ENCODE assay signal across 1 cellular context in the genomic region with DNA sequence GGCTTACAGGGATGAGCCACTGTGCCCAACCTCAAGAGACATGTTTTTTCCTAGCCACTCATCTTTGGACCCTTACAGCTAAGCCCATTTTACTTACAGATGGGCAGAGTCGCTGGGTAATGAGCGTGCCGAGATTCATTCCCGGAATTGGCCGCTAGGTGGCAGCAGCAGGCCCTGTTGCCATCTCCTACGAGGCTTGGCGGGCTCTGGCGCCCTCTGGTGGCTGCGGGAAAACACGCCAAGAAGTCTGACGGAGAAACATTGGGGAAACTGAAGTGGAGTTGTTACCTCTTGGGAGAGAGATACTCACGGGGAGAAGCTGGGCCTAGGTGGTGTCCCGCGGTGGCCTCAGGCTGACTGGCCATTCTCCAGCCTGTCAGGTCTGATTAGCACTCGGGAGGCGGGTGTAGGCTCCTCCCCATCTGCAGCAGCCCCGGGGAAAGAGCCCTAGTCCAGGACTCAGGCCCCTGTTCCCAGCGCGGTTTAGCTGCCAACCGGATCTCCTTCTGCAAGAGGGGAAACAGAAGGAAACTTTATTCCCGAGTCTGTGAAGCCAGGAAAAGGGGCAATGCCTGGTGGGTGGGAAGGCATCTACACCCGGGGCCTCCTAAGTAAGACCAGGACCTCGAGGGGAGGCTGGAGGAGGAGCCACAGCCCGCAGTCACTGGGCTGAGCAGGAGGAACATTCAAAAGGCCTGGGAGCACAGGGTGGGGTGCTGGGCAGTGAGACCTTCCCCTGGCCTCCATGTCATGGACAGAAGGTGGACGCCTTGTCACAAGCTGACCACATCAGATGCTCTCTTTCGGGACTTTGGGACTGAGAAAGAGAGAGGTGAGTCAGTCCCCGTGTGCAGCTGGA.
A peak's percentile ranks its signal among the peaks of the same experiment; 100 is the strongest.
TF ChIP-seq lines count a peak whose summit lies in the region.

No MANE protein-coding gene starts in this region.

TF ChIP-seq in GM12878, 131 proteins besides CTCF, POLR2A, EP300 and RAD21 (continued from another document and continues in another):
- TF ChIP-seq, protein P1, sequence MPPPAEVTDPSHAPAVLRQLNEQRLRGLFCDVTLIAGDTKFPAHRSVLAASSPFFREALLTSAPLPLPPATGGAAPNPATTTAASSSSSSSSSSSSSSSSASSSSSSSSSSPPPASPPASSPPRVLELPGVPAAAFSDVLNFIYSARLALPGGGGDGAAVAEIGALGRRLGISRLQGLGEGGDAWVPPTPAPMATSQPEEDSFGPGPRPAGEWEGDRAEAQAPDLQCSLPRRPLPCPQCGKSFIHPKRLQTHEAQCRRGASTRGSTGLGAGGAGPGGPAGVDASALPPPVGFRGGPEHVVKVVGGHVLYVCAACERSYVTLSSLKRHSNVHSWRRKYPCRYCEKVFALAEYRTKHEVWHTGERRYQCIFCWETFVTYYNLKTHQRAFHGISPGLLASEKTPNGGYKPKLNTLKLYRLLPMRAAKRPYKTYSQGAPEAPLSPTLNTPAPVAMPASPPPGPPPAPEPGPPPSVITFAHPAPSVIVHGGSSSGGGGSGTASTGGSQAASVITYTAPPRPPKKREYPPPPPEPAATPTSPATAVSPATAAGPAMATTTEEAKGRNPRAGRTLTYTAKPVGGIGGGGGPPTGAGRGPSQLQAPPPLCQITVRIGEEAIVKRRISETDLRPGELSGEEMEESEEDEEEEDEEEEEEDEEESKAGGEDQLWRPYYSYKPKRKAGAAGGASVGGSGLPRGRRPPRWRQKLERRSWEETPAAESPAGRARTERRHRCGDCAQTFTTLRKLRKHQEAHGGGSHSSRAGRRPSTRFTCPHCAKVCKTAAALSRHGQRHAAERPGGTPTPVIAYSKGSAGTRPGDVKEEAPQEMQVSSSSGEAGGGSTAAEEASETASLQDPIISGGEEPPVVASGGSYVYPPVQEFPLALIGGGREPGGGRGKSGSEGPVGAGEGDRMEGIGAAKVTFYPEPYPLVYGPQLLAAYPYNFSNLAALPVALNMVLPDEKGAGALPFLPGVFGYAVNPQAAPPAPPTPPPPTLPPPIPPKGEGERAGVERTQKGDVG (CRISPR knock-in tag; IDR thresholded peaks at IDR 0.05), result no peak
- TF ChIP-seq SIX5 (IDR thresholded peaks at IDR 0.05; ENCODE audit: low read depth, low read length, severe bottlenecking) (no peak), RB1 (IDR thresholded peaks at IDR 0.05; ENCODE audit: borderline replicate concordance) (peak; percentile 95; the same call in 1 of the 2 replicates), SREBF2 (IDR thresholded peaks at IDR 0.05; ENCODE audit: low read length) (no peak), TBL1XR1 (IDR thresholded peaks at IDR 0.05; ENCODE audit: low read depth, low read length) (no peak), MTA3 (IDR thresholded peaks at IDR 0.05; ENCODE audit: borderline replicate concordance, low read length) (no peak), JUND (IDR thresholded peaks at IDR 0.05; ENCODE audit: low read depth, low read length) (no peak), LARP7 (IDR thresholded peaks at IDR 0.05) (no peak), EED (IDR thresholded peaks at IDR 0.05; ENCODE audit: low read depth) (no peak), HDAC2 (IDR thresholded peaks at IDR 0.05) (no peak), ZNF217 (IDR thresholded peaks at IDR 0.05) (no peak), CHD2 (IDR thresholded peaks at IDR 0.05; ENCODE audit: borderline replicate concordance, low read depth, low read length) (no peak), CHD4 (IDR thresholded peaks at IDR 0.05) (no peak), MEF2A (IDR thresholded peaks at IDR 0.05; ENCODE audit: insufficient read depth, low read depth, low read length) (0 out of 2 replicates have a peak, but pooled peaks have one; percentile 50), NR2C2 (IDR thresholded peaks at IDR 0.05; ENCODE audit: borderline replicate concordance, control insufficient read depth, insufficient read length, low read depth) (no peak), FOXK2 (IDR thresholded peaks at IDR 0.05) (no peak), IKZF2 (IDR thresholded peaks at IDR 0.05) (no peak), SMAD5 (IDR thresholded peaks at IDR 0.05; ENCODE audit: low read depth) (no peak), ZNF622 (IDR thresholded peaks at IDR 0.05) (no peak), SMARCA5 (IDR thresholded peaks at IDR 0.05) (peak; percentile 99), TAF1 (IDR thresholded peaks at IDR 0.05; ENCODE audit: borderline replicate concordance, low read depth, low read length) (no peak), CBX3 (IDR thresholded peaks at IDR 0.05; ENCODE audit: borderline replicate concordance, low read depth) (no peak), KAT2A (conservative IDR thresholded peaks at IDR 0.05; ENCODE audit: control insufficient read depth, low read depth, low read length) (no peak), SMC3 (IDR thresholded peaks at IDR 0.05; ENCODE audit: borderline replicate concordance, low read length) (peak; percentile 99), WRNIP1 (IDR thresholded peaks at IDR 0.05; ENCODE audit: borderline replicate concordance, low read depth, low read length) (no peak), RUNX3 (IDR thresholded peaks at IDR 0.05; ENCODE audit: low read length) (peak; percentile 73)
- TF ChIP-seq, protein P2, sequence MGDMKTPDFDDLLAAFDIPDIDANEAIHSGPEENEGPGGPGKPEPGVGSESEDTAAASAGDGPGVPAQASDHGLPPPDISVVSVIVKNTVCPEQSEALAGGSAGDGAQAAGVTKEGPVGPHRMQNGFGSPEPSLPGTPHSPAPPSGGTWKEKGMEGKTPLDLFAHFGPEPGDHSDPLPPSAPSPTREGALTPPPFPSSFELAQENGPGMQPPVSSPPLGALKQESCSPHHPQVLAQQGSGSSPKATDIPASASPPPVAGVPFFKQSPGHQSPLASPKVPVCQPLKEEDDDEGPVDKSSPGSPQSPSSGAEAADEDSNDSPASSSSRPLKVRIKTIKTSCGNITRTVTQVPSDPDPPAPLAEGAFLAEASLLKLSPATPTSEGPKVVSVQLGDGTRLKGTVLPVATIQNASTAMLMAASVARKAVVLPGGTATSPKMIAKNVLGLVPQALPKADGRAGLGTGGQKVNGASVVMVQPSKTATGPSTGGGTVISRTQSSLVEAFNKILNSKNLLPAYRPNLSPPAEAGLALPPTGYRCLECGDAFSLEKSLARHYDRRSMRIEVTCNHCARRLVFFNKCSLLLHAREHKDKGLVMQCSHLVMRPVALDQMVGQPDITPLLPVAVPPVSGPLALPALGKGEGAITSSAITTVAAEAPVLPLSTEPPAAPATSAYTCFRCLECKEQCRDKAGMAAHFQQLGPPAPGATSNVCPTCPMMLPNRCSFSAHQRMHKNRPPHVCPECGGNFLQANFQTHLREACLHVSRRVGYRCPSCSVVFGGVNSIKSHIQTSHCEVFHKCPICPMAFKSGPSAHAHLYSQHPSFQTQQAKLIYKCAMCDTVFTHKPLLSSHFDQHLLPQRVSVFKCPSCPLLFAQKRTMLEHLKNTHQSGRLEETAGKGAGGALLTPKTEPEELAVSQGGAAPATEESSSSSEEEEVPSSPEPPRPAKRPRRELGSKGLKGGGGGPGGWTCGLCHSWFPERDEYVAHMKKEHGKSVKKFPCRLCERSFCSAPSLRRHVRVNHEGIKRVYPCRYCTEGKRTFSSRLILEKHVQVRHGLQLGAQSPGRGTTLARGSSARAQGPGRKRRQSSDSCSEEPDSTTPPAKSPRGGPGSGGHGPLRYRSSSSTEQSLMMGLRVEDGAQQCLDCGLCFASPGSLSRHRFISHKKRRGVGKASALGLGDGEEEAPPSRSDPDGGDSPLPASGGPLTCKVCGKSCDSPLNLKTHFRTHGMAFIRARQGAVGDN (IDR thresholded peaks at IDR 0.05), result no peak
- TF ChIP-seq, protein P3, sequence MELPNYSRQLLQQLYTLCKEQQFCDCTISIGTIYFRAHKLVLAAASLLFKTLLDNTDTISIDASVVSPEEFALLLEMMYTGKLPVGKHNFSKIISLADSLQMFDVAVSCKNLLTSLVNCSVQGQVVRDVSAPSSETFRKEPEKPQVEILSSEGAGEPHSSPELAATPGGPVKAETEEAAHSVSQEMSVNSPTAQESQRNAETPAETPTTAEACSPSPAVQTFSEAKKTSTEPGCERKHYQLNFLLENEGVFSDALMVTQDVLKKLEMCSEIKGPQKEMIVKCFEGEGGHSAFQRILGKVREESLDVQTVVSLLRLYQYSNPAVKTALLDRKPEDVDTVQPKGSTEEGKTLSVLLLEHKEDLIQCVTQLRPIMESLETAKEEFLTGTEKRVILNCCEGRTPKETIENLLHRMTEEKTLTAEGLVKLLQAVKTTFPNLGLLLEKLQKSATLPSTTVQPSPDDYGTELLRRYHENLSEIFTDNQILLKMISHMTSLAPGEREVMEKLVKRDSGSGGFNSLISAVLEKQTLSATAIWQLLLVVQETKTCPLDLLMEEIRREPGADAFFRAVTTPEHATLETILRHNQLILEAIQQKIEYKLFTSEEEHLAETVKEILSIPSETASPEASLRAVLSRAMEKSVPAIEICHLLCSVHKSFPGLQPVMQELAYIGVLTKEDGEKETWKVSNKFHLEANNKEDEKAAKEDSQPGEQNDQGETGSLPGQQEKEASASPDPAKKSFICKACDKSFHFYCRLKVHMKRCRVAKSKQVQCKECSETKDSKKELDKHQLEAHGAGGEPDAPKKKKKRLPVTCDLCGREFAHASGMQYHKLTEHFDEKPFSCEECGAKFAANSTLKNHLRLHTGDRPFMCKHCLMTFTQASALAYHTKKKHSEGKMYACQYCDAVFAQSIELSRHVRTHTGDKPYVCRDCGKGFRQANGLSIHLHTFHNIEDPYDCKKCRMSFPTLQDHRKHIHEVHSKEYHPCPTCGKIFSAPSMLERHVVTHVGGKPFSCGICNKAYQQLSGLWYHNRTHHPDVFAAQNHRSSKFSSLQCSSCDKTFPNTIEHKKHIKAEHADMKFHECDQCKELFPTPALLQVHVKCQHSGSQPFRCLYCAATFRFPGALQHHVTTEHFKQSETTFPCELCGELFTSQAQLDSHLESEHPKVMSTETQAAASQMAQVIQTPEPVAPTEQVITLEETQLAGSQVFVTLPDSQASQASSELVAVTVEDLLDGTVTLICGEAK (IDR thresholded peaks at IDR 0.05; ENCODE audit: borderline replicate concordance), result no peak
- TF ChIP-seq, protein P4, sequence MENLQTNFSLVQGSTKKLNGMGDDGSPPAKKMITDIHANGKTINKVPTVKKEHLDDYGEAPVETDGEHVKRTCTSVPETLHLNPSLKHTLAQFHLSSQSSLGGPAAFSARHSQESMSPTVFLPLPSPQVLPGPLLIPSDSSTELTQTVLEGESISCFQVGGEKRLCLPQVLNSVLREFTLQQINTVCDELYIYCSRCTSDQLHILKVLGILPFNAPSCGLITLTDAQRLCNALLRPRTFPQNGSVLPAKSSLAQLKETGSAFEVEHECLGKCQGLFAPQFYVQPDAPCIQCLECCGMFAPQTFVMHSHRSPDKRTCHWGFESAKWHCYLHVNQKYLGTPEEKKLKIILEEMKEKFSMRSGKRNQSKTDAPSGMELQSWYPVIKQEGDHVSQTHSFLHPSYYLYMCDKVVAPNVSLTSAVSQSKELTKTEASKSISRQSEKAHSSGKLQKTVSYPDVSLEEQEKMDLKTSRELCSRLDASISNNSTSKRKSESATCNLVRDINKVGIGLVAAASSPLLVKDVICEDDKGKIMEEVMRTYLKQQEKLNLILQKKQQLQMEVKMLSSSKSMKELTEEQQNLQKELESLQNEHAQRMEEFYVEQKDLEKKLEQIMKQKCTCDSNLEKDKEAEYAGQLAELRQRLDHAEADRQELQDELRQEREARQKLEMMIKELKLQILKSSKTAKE (IDR thresholded peaks at IDR 0.05; ENCODE audit: low read depth, poor library complexity, severe bottlenecking), result no peak
- TF ChIP-seq, protein P5, sequence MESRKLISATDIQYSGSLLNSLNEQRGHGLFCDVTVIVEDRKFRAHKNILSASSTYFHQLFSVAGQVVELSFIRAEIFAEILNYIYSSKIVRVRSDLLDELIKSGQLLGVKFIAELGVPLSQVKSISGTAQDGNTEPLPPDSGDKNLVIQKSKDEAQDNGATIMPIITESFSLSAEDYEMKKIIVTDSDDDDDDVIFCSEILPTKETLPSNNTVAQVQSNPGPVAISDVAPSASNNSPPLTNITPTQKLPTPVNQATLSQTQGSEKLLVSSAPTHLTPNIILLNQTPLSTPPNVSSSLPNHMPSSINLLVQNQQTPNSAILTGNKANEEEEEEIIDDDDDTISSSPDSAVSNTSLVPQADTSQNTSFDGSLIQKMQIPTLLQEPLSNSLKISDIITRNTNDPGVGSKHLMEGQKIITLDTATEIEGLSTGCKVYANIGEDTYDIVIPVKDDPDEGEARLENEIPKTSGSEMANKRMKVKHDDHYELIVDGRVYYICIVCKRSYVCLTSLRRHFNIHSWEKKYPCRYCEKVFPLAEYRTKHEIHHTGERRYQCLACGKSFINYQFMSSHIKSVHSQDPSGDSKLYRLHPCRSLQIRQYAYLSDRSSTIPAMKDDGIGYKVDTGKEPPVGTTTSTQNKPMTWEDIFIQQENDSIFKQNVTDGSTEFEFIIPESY (IDR thresholded peaks at IDR 0.05), result no peak
- TF ChIP-seq, protein P6, sequence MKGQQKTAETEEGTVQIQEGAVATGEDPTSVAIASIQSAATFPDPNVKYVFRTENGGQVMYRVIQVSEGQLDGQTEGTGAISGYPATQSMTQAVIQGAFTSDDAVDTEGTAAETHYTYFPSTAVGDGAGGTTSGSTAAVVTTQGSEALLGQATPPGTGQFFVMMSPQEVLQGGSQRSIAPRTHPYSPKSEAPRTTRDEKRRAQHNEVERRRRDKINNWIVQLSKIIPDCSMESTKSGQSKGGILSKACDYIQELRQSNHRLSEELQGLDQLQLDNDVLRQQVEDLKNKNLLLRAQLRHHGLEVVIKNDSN (IDR thresholded peaks at IDR 0.05; ENCODE audit: borderline replicate concordance, extremely low read length, insufficient read depth, low read depth, low read length), result no peak
- TF ChIP-seq, protein P7, sequence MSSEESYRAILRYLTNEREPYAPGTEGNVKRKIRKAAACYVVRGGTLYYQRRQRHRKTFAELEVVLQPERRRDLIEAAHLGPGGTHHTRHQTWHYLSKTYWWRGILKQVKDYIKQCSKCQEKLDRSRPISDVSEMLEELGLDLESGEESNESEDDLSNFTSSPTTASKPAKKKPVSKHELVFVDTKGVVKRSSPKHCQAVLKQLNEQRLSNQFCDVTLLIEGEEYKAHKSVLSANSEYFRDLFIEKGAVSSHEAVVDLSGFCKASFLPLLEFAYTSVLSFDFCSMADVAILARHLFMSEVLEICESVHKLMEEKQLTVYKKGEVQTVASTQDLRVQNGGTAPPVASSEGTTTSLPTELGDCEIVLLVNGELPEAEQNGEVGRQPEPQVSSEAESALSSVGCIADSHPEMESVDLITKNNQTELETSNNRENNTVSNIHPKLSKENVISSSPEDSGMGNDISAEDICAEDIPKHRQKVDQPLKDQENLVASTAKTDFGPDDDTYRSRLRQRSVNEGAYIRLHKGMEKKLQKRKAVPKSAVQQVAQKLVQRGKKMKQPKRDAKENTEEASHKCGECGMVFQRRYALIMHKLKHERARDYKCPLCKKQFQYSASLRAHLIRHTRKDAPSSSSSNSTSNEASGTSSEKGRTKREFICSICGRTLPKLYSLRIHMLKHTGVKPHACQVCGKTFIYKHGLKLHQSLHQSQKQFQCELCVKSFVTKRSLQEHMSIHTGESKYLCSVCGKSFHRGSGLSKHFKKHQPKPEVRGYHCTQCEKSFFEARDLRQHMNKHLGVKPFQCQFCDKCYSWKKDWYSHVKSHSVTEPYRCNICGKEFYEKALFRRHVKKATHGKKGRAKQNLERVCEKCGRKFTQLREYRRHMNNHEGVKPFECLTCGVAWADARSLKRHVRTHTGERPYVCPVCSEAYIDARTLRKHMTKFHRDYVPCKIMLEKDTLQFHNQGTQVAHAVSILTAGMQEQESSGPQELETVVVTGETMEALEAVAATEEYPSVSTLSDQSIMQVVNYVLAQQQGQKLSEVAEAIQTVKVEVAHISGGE (CRISPR knock-in tag; IDR thresholded peaks at IDR 0.05), result no peak
- TF ChIP-seq, protein P8, sequence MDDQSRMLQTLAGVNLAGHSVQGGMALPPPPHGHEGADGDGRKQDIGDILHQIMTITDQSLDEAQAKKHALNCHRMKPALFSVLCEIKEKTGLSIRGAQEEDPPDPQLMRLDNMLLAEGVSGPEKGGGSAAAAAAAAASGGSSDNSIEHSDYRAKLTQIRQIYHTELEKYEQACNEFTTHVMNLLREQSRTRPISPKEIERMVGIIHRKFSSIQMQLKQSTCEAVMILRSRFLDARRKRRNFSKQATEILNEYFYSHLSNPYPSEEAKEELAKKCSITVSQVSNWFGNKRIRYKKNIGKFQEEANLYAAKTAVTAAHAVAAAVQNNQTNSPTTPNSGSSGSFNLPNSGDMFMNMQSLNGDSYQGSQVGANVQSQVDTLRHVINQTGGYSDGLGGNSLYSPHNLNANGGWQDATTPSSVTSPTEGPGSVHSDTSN (IDR thresholded peaks at IDR 0.05; ENCODE audit: insufficient replicate concordance, low read depth, low read length), result no peak
